In genomic region chr7:148882192-148882591, GRCh38 we compare ENCODE assay signal across 12 cellular contexts. TPM values are rescaled to one million over a fixed set of nuclear protein-coding genes. Genes with fewer than 3 reads are reported as not detected.
DNase-seq lines count a peak whose midpoint lies in the region; ATAC-seq, FAIRE-seq and TF ChIP-seq lines count a peak whose summit lies in the region.
"Had no signal": no experiment of that assay in that cellular context is flagged by ENCODE, and none has a peak within 500 bp of the region (broad histone marks: within the 10 kb centered on the region; RNA-seq: fewer than 3 reads in every experiment).

No MANE protein-coding gene starts in this region.

- no peaks in the 10 kb centered on the region for H3K27me3 ChIP-seq in upper lobe of left lung

- no peaks in the 10 kb centered on the region for H3K4me1 Mint-ChIP-seq in Calu3 (ENCODE audit: low read depth, unreplicated experiment)
- H3K4me1 Mint-ChIP-seq in IgD-negative memory B cell, result peaks cover 15 to 24% (median 18%) of the 10 kb centered on the region in 3 donors
- H3K4me1 Mint-ChIP-seq in activated naive CD8-positive, alpha-beta T cell treated with anti-CD3 and anti-CD28 coated beads, Interleukin-2, amount 10 ng/mL, durations not matched to agents 7 days and 5 days, result peaks cover 36% of the 10 kb centered on the region
- H3K4me1 Mint-ChIP-seq in naive thymus-derived CD8-positive, alpha-beta T cell, result peaks cover 6 to 25% (median 12%) of the 10 kb centered on the region in 4 donors

- WGBS in upper lobe of left lung, 2 donors, result 36 to 42% methylated on average over 5 of the region's 5 CpGs

- DNase-seq in Calu3, result no peak
- no peak for DNase-seq in activated naive CD8-positive, alpha-beta T cell treated with anti-CD3 and anti-CD28 coated beads, Interleukin-2, amount 10 ng/mL, durations not matched to agents 7 days and 5 days
- no peak for DNase-seq in naive thymus-derived CD8-positive, alpha-beta T cell
- DNase-seq in GM12892 (ENCODE audit: insufficient read length), result no peak
- no peak for DNase-seq in SHP77 (lab: John Stamatoyannopoulos, UW)
- no peak for DNase-seq in upper lobe of left lung
- DNase-seq: activated CD4-positive, CD25-positive, alpha-beta regulatory T cell; caudate nucleus; right cardiac atrium; stimulated activated naive CD4-positive, alpha-beta T cell treated with Interleukin-2 at 50 U/mL for 16 hours had no signal

- H3K9me3 Mint-ChIP-seq in Calu3 (ENCODE audit: low read depth, unreplicated experiment) (no peaks in the 10 kb centered on the region), IgD-negative memory B cell (no peaks in the 10 kb centered on the region)
- H3K9me3 Mint-ChIP-seq in activated naive CD8-positive, alpha-beta T cell treated with anti-CD3 and anti-CD28 coated beads, Interleukin-2, amount 10 ng/mL, durations not matched to agents 7 days and 5 days, result no peaks in the 10 kb centered on the region
- no peaks in the 10 kb centered on the region for H3K9me3 Mint-ChIP-seq in naive thymus-derived CD8-positive, alpha-beta T cell

- TF ChIP-seq POLR2A in GM12892 (IDR thresholded peaks at IDR 0.05; ENCODE audit: low read depth, low read length) (no peak), upper lobe of left lung (IDR thresholded peaks at IDR 0.05) (no peak)

- no peak overlapping the region for H3K4me3 ChIP-seq in upper lobe of left lung

- H3K36me3 ChIP-seq in upper lobe of left lung, result no peaks in the 10 kb centered on the region

- no peak for FAIRE-seq in GM12892 (lab: Jason Lieb, UNC)

- no peak for TF ChIP-seq CTCF in Calu3 (IDR thresholded peaks at IDR 0.05; ENCODE audit: unreplicated experiment)
- no peak for TF ChIP-seq CTCF in upper lobe of left lung (IDR thresholded peaks at IDR 0.05)

- ATAC-seq in activated naive CD8-positive, alpha-beta T cell treated with anti-CD3 and anti-CD28 coated beads, Interleukin-2, amount 10 ng/mL, durations not matched to agents 7 days and 5 days (ENCODE audit: low read depth), result no peak
- ATAC-seq in naive thymus-derived CD8-positive, alpha-beta T cell, result no peak
- ATAC-seq in GM19351 (IDR thresholded peaks at IDR 0.05; ENCODE audit: unreplicated experiment) (no peak), upper lobe of left lung (ENCODE audit: low FRiP score in 2 of 2) (no peak)
- ATAC-seq: right cardiac atrium had no signal

- peaks cover 0 to 14% (median 9%) of the 10 kb centered on the region in 4 donors for H3K4me1 ChIP-seq in upper lobe of left lung

- intact Hi-C loops in Calu3 (cut with micrococcal nuclease; ENCODE audit: unreplicated experiment), result no loop called here

- TSS peak; percentile 34 for BruUV-seq in Calu3 (replicated peaks; lab: Mats Ljungman, UMichigan)

- CTCF ChIA-PET in Calu3 (lab: Charles Lee), result no interaction called here

- POLR2A ChIA-PET in activated naive CD8-positive, alpha-beta T cell treated with anti-CD3 and anti-CD28 coated beads, Interleukin-2, amount 10 ng/mL, durations not matched to agents 7 days and 5 days (lab: Charles Lee), result interaction anchor here (1.2 to 5.4 kb wide), 7 partner anchors 9 to 184 kb away, joined by 3 to 73 read pairs (median 6); partner anchors contain the start of gene CUL1
- POLR2A ChIA-PET in naive thymus-derived CD8-positive, alpha-beta T cell (lab: Charles Lee), result interaction anchor here (2.0 to 2.4 kb wide), 3 partner anchors 59 to 184 kb away, joined by 4 to 25 read pairs (median 9); partner anchors contain the start of gene CUL1

- TF ChIP-seq EP300 in upper lobe of left lung (IDR thresholded peaks at IDR 0.05), result no peak

- H3K27me3 Mint-ChIP-seq in Calu3 (ENCODE audit: unreplicated experiment) (no peaks in the 10 kb centered on the region), IgD-negative memory B cell (peaks cover 4% of the 10 kb centered on the region)
- H3K27me3 Mint-ChIP-seq in activated naive CD8-positive, alpha-beta T cell treated with anti-CD3 and anti-CD28 coated beads, Interleukin-2, amount 10 ng/mL, durations not matched to agents 7 days and 5 days, result no peaks in the 10 kb centered on the region
- H3K27me3 Mint-ChIP-seq in naive thymus-derived CD8-positive, alpha-beta T cell, result no peaks in the 10 kb centered on the region

- H3K4me3 Mint-ChIP-seq in Calu3 (ENCODE audit: low read depth, unreplicated experiment) (peak overlapping the region; percentile 88), IgD-negative memory B cell (peak overlapping the region; percentile 65 to 95 (median 85))
- peak overlapping the region; percentile 96 for H3K4me3 Mint-ChIP-seq in activated naive CD8-positive, alpha-beta T cell treated with anti-CD3 and anti-CD28 coated beads, Interleukin-2, amount 10 ng/mL, durations not matched to agents 7 days and 5 days
- H3K4me3 Mint-ChIP-seq in naive thymus-derived CD8-positive, alpha-beta T cell, result peak overlapping the region in 7 of 10 donors; percentile 43 to 97 (median 95)

- no peaks in the 10 kb centered on the region for H3K9me3 ChIP-seq in upper lobe of left lung

- peak overlapping the region; percentile 92 for H3K27ac Mint-ChIP-seq in Calu3 (ENCODE audit: unreplicated experiment)
- peak overlapping the region in 1 of 3 donors; percentile 97 for H3K27ac Mint-ChIP-seq in IgD-negative memory B cell
- no peak overlapping the region for H3K27ac Mint-ChIP-seq in activated naive CD8-positive, alpha-beta T cell treated with anti-CD3 and anti-CD28 coated beads, Interleukin-2, amount 10 ng/mL, durations not matched to agents 7 days and 5 days
- H3K27ac Mint-ChIP-seq in naive thymus-derived CD8-positive, alpha-beta T cell, result peak overlapping the region in 3 of 10 donors; percentile 88 to 95 (median 94)

- H3K27ac ChIP-seq in upper lobe of left lung, result no peak overlapping the region

- H3K36me3 Mint-ChIP-seq in Calu3 (ENCODE audit: insufficient read depth, unreplicated experiment), result peaks cover 44% of the 10 kb centered on the region
- H3K36me3 Mint-ChIP-seq in IgD-negative memory B cell, result no peaks in the 10 kb centered on the region
- peaks cover 11% of the 10 kb centered on the region for H3K36me3 Mint-ChIP-seq in activated naive CD8-positive, alpha-beta T cell treated with anti-CD3 and anti-CD28 coated beads, Interleukin-2, amount 10 ng/mL, durations not matched to agents 7 days and 5 days
- no peaks in the 10 kb centered on the region for H3K36me3 Mint-ChIP-seq in naive thymus-derived CD8-positive, alpha-beta T cell

RNA-seq across cellular contexts. Expression of gene EZH2, which starts 1.9 kb away (rescaled TPM):
- total RNA-seq in Calu3 (2022) (40.2 and 46.5 TPM in 2 replicates), upper lobe of left lung (1 to 10 TPM in 5 of 6 donors, under 1 TPM in 1; 0.89 to 4.6 (median 3.1) TPM)
- polyA plus RNA-seq in IgD-negative memory B cell, result 2.6 TPM
- 10 to 100 TPM; 73.8 to 76.6 TPM for total RNA-seq in activated naive CD8-positive, alpha-beta T cell treated with anti-CD3 and anti-CD28 coated beads, Interleukin-2, amount 10 ng/mL, durations not matched to agents 7 days and 5 days
- total RNA-seq in naive thymus-derived CD8-positive, alpha-beta T cell, result 1 to 10 TPM; 9.2 to 9.8 TPM
- polyA plus RNA-seq in naive thymus-derived CD8-positive, alpha-beta T cell, result 1 to 10 TPM; 1.1 to 2.8 (median 1.3) TPM
- polyA plus RNA-seq in GM12892 (2012; ENCODE audit: missing spikeins), result 49.0 TPM
